8 cellular contexts compared by ENCODE assay signal in the genomic region with DNA sequence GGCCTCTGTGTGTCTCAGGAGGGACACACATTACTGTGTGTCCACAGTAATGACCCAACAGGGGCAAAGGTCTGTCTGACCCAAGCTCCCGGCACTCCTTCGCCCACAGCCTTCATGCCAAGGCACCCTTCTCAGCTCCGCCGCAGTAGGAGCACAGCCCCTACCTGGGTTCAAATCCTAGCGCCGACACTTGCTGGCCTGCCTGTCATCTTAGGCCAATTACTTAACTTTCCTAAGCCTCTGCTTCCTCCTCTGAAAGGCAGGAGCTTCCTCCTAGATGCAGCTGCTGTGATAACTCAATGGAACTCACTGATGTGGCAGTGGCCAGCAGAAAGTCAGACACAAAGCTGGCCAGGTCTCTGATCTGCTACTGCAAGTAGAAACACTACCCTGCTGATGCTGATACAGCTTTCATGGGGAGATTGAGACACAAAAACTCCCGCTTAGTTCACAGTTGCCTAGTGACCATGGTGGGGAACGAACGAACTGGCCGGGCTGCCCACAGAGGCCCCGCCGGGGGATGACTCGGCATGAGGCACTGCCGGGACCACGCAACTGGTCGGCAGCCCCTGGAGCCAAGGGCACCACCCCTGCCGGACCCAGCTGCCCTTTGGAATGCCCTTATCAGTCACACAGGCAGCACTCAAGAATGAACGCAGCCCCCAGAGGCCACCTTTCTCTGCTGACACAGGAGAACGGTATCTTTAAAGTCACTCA. TPM values are rescaled to one million over a fixed set of nuclear protein-coding genes. Genes with fewer than 3 reads are reported as not detected.
DNase-seq lines count a peak whose midpoint lies in the region; ATAC-seq and FAIRE-seq lines count a peak whose summit lies in the region.

No MANE protein-coding gene starts in this region.

- H3K27ac Mint-ChIP-seq in activated naive CD8-positive, alpha-beta T cell: peak overlapping the region; percentile 92

- peaks cover 7% of the 10 kb centered on the region for H3K9me3 Mint-ChIP-seq in activated T-cell treated with anti-CD3 and anti-CD28 coated beads, Interleukin-2, amount 50 U/mL, for 4 hours
- no peaks in the 10 kb centered on the region for H3K9me3 Mint-ChIP-seq in activated naive CD8-positive, alpha-beta T cell (ENCODE audit: low read depth)

- ATAC-seq in activated T-cell treated with anti-CD3 and anti-CD28 coated beads, Interleukin-2, amount 50 U/mL, for 4 hours: no peak
- ATAC-seq in stimulated activated naive CD8-positive, alpha-beta T cell treated with anti-CD3 and anti-CD28 coated beads, Interleukin-15, Interleukin-2, amounts not matched to agents 100 U/mL and 50 U/mL, for 24 hours: no peak

- no peaks in the 10 kb centered on the region for H3K27me3 Mint-ChIP-seq in activated T-cell treated with anti-CD3 and anti-CD28 coated beads, Interleukin-2, amount 50 U/mL, for 4 hours (ENCODE audit: low read depth)
- no peaks in the 10 kb centered on the region for H3K27me3 Mint-ChIP-seq in activated naive CD8-positive, alpha-beta T cell

- FAIRE-seq in GM19239 (lab: Jason Lieb, UNC): no peak

- H3K36me3 Mint-ChIP-seq in activated T-cell treated with anti-CD3 and anti-CD28 coated beads, Interleukin-2, amount 50 U/mL, for 4 hours (ENCODE audit: insufficient read depth): peaks cover 39% of the 10 kb centered on the region
- H3K36me3 Mint-ChIP-seq in activated naive CD8-positive, alpha-beta T cell: peaks cover 14% of the 10 kb centered on the region

- H3K4me3 Mint-ChIP-seq in activated T-cell treated with anti-CD3 and anti-CD28 coated beads, Interleukin-2, amount 50 U/mL, for 4 hours: peak overlapping the region; percentile 68
- peak overlapping the region; percentile 68 for H3K4me3 Mint-ChIP-seq in activated naive CD8-positive, alpha-beta T cell

- peaks cover 89% of the 10 kb centered on the region for H3K4me1 Mint-ChIP-seq in activated T-cell treated with anti-CD3 and anti-CD28 coated beads, Interleukin-2, amount 50 U/mL, for 4 hours (ENCODE audit: low read depth)
- peaks cover 84% of the 10 kb centered on the region for H3K4me1 Mint-ChIP-seq in activated naive CD8-positive, alpha-beta T cell (ENCODE audit: low read depth)

- no peak for DNase-seq in activated T-cell treated with anti-CD3 and anti-CD28 coated beads, Interleukin-2, amount 50 U/mL, for 4 hours
- DNase-seq in activated T-cell treated with anti-CD3 and anti-CD28 coated beads, Interleukin-2, amount 50 U/mL, for 1 hour: no peak
- DNase-seq in iPS-NIHi11 (ENCODE audit: low spot score): peak; percentile 27
- peak; percentile 46 for DNase-seq in stimulated activated naive CD8-positive, alpha-beta T cell treated with anti-CD3 and anti-CD28 coated beads, Interleukin-15, Interleukin-2, amounts not matched to agents 100 U/mL and 50 U/mL, for 24 hours
- DNase-seq in NCI-H128 (lab: John Stamatoyannopoulos, UW; ENCODE audit: unreplicated experiment): no peak
- no peak for DNase-seq in GM19239 (ENCODE audit: insufficient read length, low spot score)
- no peak for DNase-seq in middle frontal gyrus (ENCODE audit: extremely low spot score, low spot score)

RNA-seq across cellular contexts. Expression of gene EHD1, which starts 8.1 kb away (rescaled TPM):
- total RNA-seq in activated T-cell treated with anti-CD3 and anti-CD28 coated beads, Interleukin-2, amount 50 U/mL, for 4 hours: 100 to 1,000 TPM in 2 of 3 donors, 10 to 100 TPM in 1; 86.3 to 121 (median 108) TPM

RNA-seq across cellular contexts. Expression of gene CDC42BPG, which starts 25.9 kb away (rescaled TPM):
- total RNA-seq in activated T-cell treated with anti-CD3 and anti-CD28 coated beads, Interleukin-2, amount 50 U/mL, for 4 hours: under 1 TPM; 0.13 to 0.33 (median 0.18) TPM

RNA-seq across cellular contexts. Expression of gene ATG2A, which starts 46.7 kb away (rescaled TPM):
- 10 to 100 TPM; 20.6 to 24.1 (median 21.7) TPM for total RNA-seq in activated T-cell treated with anti-CD3 and anti-CD28 coated beads, Interleukin-2, amount 50 U/mL, for 4 hours

RNA-seq across cellular contexts. Expression of gene PPP2R5B, which starts 54.2 kb away (rescaled TPM):
- total RNA-seq in activated T-cell treated with anti-CD3 and anti-CD28 coated beads, Interleukin-2, amount 50 U/mL, for 4 hours: 1 to 10 TPM; 6.9 to 8.2 (median 7.9) TPM

RNA-seq across cellular contexts. Expression of gene MEN1, which starts 60.0 kb away (rescaled TPM):
- 10 to 100 TPM; 50.7 to 61.2 (median 53.6) TPM for total RNA-seq in activated T-cell treated with anti-CD3 and anti-CD28 coated beads, Interleukin-2, amount 50 U/mL, for 4 hours

Comparison
In these comparisons a context has a peak if more than half of its experiments do, and no peak if none do; other contexts are left out.
1. DNase-seq: peak in iPS-NIHi11 (single experiment) and stimulated activated naive CD8-positive, alpha-beta T cell treated with anti-CD3 and anti-CD28 coated beads, Interleukin-15, Interleukin-2, amounts not matched to agents 100 U/mL and 50 U/mL, for 24 hours (single experiment); none in activated T-cell treated with anti-CD3 and anti-CD28 coated beads, Interleukin-2, amount 50 U/mL, for 4 hours (single experiment), activated T-cell treated with anti-CD3 and anti-CD28 coated beads, Interleukin-2, amount 50 U/mL, for 1 hour (single experiment), NCI-H128 (single experiment), GM19239 (single experiment) and middle frontal gyrus (single experiment).